ENCODE assay signal across 11 cellular contexts in the genomic region with DNA sequence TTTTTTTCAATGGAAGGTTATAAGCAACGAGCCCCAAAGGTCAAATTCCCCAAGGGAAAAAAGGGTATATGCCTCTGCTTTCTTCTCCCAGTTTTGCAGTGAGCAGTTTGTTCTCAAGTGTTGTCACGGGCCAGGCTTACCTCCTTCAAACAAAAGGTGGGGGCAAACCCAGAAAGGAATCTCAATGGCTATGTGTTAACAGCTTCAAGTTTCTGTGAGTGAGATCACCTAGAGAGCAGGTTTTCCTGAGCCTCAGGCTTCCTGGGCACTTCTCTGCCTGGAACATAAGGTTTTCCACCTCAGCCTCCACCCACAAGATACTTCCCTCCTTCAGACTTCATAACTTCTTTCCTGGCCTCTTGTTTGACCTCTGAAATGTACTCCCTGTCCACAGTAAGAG. TPM values are rescaled to one million over a fixed set of nuclear protein-coding genes. Genes with fewer than 3 reads are reported as not detected.
DNase-seq lines count a peak whose midpoint lies in the region; ATAC-seq and TF ChIP-seq lines count a peak whose summit lies in the region.
"Had no signal": no experiment of that assay in that cellular context is flagged by ENCODE, and none has a peak within 500 bp of the region (broad histone marks: within the 10 kb centered on the region; RNA-seq: fewer than 3 reads in every experiment).

No MANE protein-coding gene starts in this region.

- in situ Hi-C loops in mammary epithelial cell (cut with MboI; ENCODE audit: low sequenced_read_pairs in 2 of 2): no loop called here

- no peak for ATAC-seq in HG02623 (IDR thresholded peaks at IDR 0.05; ENCODE audit: unreplicated experiment)
- no peak for ATAC-seq in HG02610 (IDR thresholded peaks at IDR 0.05; ENCODE audit: unreplicated experiment)
- ATAC-seq: A549 had no signal

- H3K36me3 ChIP-seq in BLaER1: no peaks in the 10 kb centered on the region
- H3K36me3 ChIP-seq in mammary epithelial cell (ENCODE audit: insufficient read depth, low read length): no peaks in the 10 kb centered on the region
- H3K36me3 ChIP-seq in iPS-20b (ENCODE audit: insufficient read depth, low read depth, low read length): no peaks in the 10 kb centered on the region
- H3K36me3 ChIP-seq in rectal smooth muscle tissue (ENCODE audit: control insufficient read depth, insufficient read depth, low read length): no peaks in the 10 kb centered on the region

- CTCF ChIA-PET in mammary epithelial cell (lab: Charles Lee; ENCODE audit: low non-redundant PET): no interaction called here

- H3K4me3 ChIP-seq in BLaER1 (no peak overlapping the region), mammary epithelial cell (replicated peaks in 1 of 3; ENCODE audit: insufficient read depth in 1 of 3, low read depth in 2 of 3, low read length in 3 of 3) (no peak overlapping the region), iPS-20b (ENCODE audit: low read length) (no peak overlapping the region), rectal smooth muscle tissue (ENCODE audit: low read length) (no peak overlapping the region)
- H3K4me3 ChIP-seq: A549, SK-N-MC had no signal

- WGBS in mammary epithelial cell (ENCODE audit: low coverage, missing lambda C conversion rate): 20% methylated on average over 2 of the region's 2 CpGs

- H3K79me2 ChIP-seq in mammary epithelial cell (ENCODE audit: insufficient read depth, low read length): no peaks in the 10 kb centered on the region

- no peak overlapping the region for H3K9ac ChIP-seq in BLaER1
- H3K9ac ChIP-seq in mammary epithelial cell (ENCODE audit: insufficient read depth, low read length): no peak overlapping the region
- peak overlapping the region; percentile 30; the same call in 1 of the 2 replicates for H3K9ac ChIP-seq in iPS-20b (ENCODE audit: low read depth, low read length)
- no peak overlapping the region for H3K9ac ChIP-seq in rectal smooth muscle tissue (ENCODE audit: low read length)

- H4K20me1 ChIP-seq in BLaER1: no peaks in the 10 kb centered on the region
- H4K20me1 ChIP-seq in mammary epithelial cell (ENCODE audit: insufficient read depth, low read length): no peaks in the 10 kb centered on the region

- H3K4me2 ChIP-seq in BLaER1: peak overlapping the region; percentile 71
- no peak overlapping the region for H3K4me2 ChIP-seq in mammary epithelial cell (ENCODE audit: insufficient read depth, low read depth, low read length)
- H3K4me2 ChIP-seq: A549 had no signal

- H3K9me3 ChIP-seq in BLaER1 (no peaks in the 10 kb centered on the region), mammary epithelial cell (replicated peaks; ENCODE audit: insufficient read depth, low read length) (no peaks in the 10 kb centered on the region), iPS-20b (ENCODE audit: insufficient read depth, low read depth, low read length) (no peaks in the 10 kb centered on the region)
- H3K9me3 ChIP-seq: A549 had no signal

- intact Hi-C loops in mammary epithelial cell (cut with micrococcal nuclease): no loop called here

- H2AFZ ChIP-seq in mammary epithelial cell (ENCODE audit: low read depth, low read length): peak overlapping the region; percentile 80

- peaks cover 32% of the 10 kb centered on the region for H3K4me1 ChIP-seq in BLaER1
- H3K4me1 ChIP-seq in mammary epithelial cell (ENCODE audit: insufficient read depth, low read length): peaks cover 61% of the 10 kb centered on the region
- peaks cover 10% of the 10 kb centered on the region for H3K4me1 ChIP-seq in iPS-20b (ENCODE audit: insufficient read depth, low read length)
- peaks cover 62% of the 10 kb centered on the region for H3K4me1 ChIP-seq in rectal smooth muscle tissue (ENCODE audit: control insufficient read depth, insufficient read depth, low read length)

- no TSS peak for BruUV-seq in mammary epithelial cell (replicated peaks; lab: Mats Ljungman, UMichigan)

- dilution Hi-C loops in mammary epithelial cell (cut with HindIII; ENCODE audit: low sequenced_read_pairs): no loop called here

- H3K27ac ChIP-seq in BLaER1 (no peak overlapping the region), mammary epithelial cell (ENCODE audit: insufficient read depth, low read depth, low read length) (peak overlapping the region; percentile 28), iPS-20b (ENCODE audit: low read length) (no peak overlapping the region), rectal smooth muscle tissue (ENCODE audit: low read depth, low read length) (peak overlapping the region; percentile 91)
- H3K27ac ChIP-seq: SK-N-MC had no signal

- no peak for TF ChIP-seq CTCF in mammary epithelial cell (conservative IDR thresholded peaks at IDR 0.05 in 1 of 2, IDR thresholded peaks at IDR 0.05 in 1 of 2; ENCODE audit: extremely low read depth in 1 of 2, insufficient read depth in 1 of 2, low read depth in 1 of 2, low read length in 2 of 2)

- H3K27me3 ChIP-seq in BLaER1 (no peaks in the 10 kb centered on the region), mammary epithelial cell (ENCODE audit: insufficient read depth, low read length) (no peaks in the 10 kb centered on the region), iPS-20b (ENCODE audit: insufficient read depth, low read length) (no peaks in the 10 kb centered on the region), rectal smooth muscle tissue (ENCODE audit: control insufficient read depth, insufficient read depth, low read length) (no peaks in the 10 kb centered on the region)

- DNase-seq in mammary epithelial cell (peak; percentile 77), activated gamma-delta T cell treated with Interleukin-2 at 50 U/mL for 16 hours (no peak), NCI-H526 (lab: John Stamatoyannopoulos, UW) (no peak)
- DNase-seq: stimulated activated naive CD4-positive, alpha-beta T cell had no signal

RNA-seq across cellular contexts. Expression of a gene that starts 38.2 kb away (rescaled TPM):
- 10 to 100 TPM; 38.4 to 46.2 TPM for total RNA-seq in mammary epithelial cell
- polyA plus RNA-seq in mammary epithelial cell: 11.0 TPM
- polyA minus RNA-seq in mammary epithelial cell: 44.8 TPM

Comparison
In these comparisons a context has a peak if more than half of its experiments do, and no peak if none do; other contexts are left out.
1. H3K27ac ChIP-seq: peak in mammary epithelial cell (single experiment) and rectal smooth muscle tissue (single experiment); none in BLaER1 (single experiment) and iPS-20b (single experiment).